ENCODE assay signal across 14 cellular contexts in the genomic region with DNA sequence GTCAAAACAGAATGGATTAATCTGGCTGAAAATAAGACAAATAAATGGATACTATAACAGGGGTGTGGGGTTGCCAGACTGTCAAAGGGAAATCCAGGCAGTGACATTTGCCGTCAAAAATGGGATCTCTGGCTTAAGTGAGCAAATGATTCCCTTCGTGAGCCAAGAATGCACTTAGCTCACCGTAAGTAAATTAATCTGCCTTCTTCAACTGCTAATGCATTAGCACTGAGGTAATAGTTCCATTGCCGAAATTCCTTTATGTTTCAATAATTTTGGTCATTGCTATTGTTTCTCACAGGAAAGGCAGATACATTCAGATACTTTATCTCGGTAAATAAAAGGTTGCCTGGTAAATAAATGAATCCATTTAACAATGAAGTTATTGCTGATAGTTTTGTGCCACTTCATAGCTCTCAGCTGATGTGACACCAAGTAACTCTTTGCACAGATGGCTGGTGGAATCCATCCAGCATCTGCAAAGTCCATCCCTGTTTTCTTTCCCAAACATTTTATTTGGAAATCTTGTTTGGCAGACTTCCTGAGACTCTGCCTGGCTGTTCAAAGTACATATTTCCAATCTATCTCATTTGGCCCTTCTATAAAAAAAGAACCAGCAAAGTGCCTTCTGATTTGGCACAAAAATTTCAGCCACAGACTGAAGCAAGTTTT.
DNase-seq lines count a peak whose midpoint lies in the region; ATAC-seq and TF ChIP-seq lines count a peak whose summit lies in the region.
"Had no signal": no experiment of that assay in that cellular context is flagged by ENCODE, and none has a peak within 500 bp of the region (broad histone marks: within the 10 kb centered on the region; RNA-seq: fewer than 3 reads in every experiment).

No MANE protein-coding gene starts in this region.

- H3K27me3 ChIP-seq in osteoblast (ENCODE audit: insufficient read depth, low read length) (no peaks in the 10 kb centered on the region), vagina (no peaks in the 10 kb centered on the region)
- H3K27me3 ChIP-seq: esophagus squamous epithelium, pancreas had no signal

- TF ChIP-seq POLR2A in vagina (IDR thresholded peaks at IDR 0.05) = no peak

- H3K4me3 ChIP-seq in osteoblast (ENCODE audit: insufficient read depth, low read length) (no peak overlapping the region), vagina (no peak overlapping the region)
- H3K4me3 ChIP-seq: esophagus squamous epithelium, pancreas had no signal

- H3K36me3 ChIP-seq in osteoblast (ENCODE audit: insufficient read depth, low read length) (no peaks in the 10 kb centered on the region), vagina (no peaks in the 10 kb centered on the region)
- H3K36me3 ChIP-seq: esophagus squamous epithelium, pancreas had no signal

- H3K9me3 ChIP-seq in osteoblast (ENCODE audit: low read depth, low read length) (peaks cover 2% of the 10 kb centered on the region), vagina (no peaks in the 10 kb centered on the region)
- H3K9me3 ChIP-seq: pancreas had no signal

- no peaks in the 10 kb centered on the region for H3K79me2 ChIP-seq in osteoblast (ENCODE audit: insufficient read depth, low read length)

- no peak for TF ChIP-seq CTCF in osteoblast (IDR thresholded peaks at IDR 0.05; ENCODE audit: extremely low read depth, low read depth, low read length)
- TF ChIP-seq CTCF in vagina (IDR thresholded peaks at IDR 0.05) = no peak

- H3K4me2 ChIP-seq in osteoblast (ENCODE audit: insufficient read depth, low read length) = peak overlapping the region; percentile 11

- H2AFZ ChIP-seq in osteoblast (ENCODE audit: low read length) = no peak overlapping the region

- H3K4me1 ChIP-seq in osteoblast (ENCODE audit: insufficient read depth, low read length) = peaks cover 31% of the 10 kb centered on the region
- H3K4me1 ChIP-seq in vagina = no peaks in the 10 kb centered on the region
- H3K4me1 ChIP-seq: pancreas had no signal

- DNase-seq in EL = peak; percentile 59
- DNase-seq in NCI-H1092 treated with DMSO at 0.1 percent for 48 hours (lab: John Stamatoyannopoulos, UW) = peak; percentile 38
- DNase-seq in epithelial cell of prostate (ENCODE audit: low read depth, low spot score) = no peak
- peak; percentile 9 for DNase-seq in osteoblast (ENCODE audit: insufficient read length, low spot score, missing footprints)
- no peak for DNase-seq in vagina (ENCODE audit: extremely low spot score in 2 of 2)
- no peak for DNase-seq in substantia nigra (lab: John Stamatoyannopoulos, UW)
- DNase-seq: activated CD4-positive, alpha-beta T cell treated with anti-CD3 and anti-CD28 coated beads, Interleukin-2, amount 10 ng/mL, durations not matched to agents 24 days and 14 days; esophagus squamous epithelium; left colon; MV-4-11; NCI-H774; pancreas had no signal

- intact Hi-C loops in vagina (cut with DNase I) = no loop called here

- ATAC-seq in GM19035 (IDR thresholded peaks at IDR 0.05; ENCODE audit: unreplicated experiment) = no peak
- no peak for ATAC-seq in HG03460 (IDR thresholded peaks at IDR 0.05; ENCODE audit: unreplicated experiment)
- ATAC-seq: left colon had no signal

- H3K27ac ChIP-seq in epithelial cell of prostate (peak overlapping the region; percentile 17), osteoblast (ENCODE audit: low read depth, low read length) (peak overlapping the region; percentile 40), vagina (no peak overlapping the region), substantia nigra (ENCODE audit: low read depth, low read length, poor library complexity, severe bottlenecking) (no peak overlapping the region)
- H3K27ac ChIP-seq: pancreas had no signal

- no peaks in the 10 kb centered on the region for H4K20me1 ChIP-seq in osteoblast (ENCODE audit: insufficient read depth, low read length)

Comparison
In these comparisons a context has a peak if more than half of its experiments do, and no peak if none do; other contexts are left out.
1. DNase-seq: peak in EL (single experiment), NCI-H1092 treated with DMSO at 0.1 percent for 48 hours (single experiment) and osteoblast (single experiment); none in epithelial cell of prostate (single experiment), vagina (0 of 2) and substantia nigra (0 of 49).
2. H3K27ac ChIP-seq: peak in epithelial cell of prostate (single experiment) and osteoblast (single experiment); none in vagina (single experiment) and substantia nigra (single experiment).